Comparison of ENCODE assay signal across 16 cellular contexts in the genomic region with DNA sequence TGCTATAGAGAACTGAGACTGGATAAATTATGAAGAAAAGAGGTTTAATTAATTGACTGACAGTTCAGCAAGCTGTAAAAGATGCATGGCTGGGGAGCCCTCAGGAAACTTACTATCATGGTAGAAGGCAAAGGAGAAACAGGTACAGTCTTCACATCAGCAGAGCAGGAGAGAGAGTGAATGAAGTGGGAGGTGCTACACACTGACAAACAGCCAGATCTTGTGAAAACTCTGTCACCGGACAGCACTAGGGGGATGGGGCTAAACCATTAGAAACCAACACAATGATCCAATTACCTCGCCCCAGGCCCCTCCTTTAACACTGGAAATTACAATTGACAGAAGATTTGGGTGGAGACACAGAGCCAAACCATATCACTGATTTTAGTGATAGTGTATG.
DNase-seq lines count a peak whose midpoint lies in the region; ATAC-seq, FAIRE-seq and TF ChIP-seq lines count a peak whose summit lies in the region.
"Had no signal": no experiment of that assay in that cellular context is flagged by ENCODE, and none has a peak within 500 bp of the region (broad histone marks: within the 10 kb centered on the region; RNA-seq: fewer than 3 reads in every experiment).

No MANE protein-coding gene starts in this region.

- no peak overlapping the region for H3K27ac Mint-ChIP-seq in WTC11
- H3K27ac Mint-ChIP-seq: CD4-positive, alpha-beta memory T cell had no signal

- peak; percentile 13 for DNase-seq in M059J (ENCODE audit: low read depth)
- DNase-seq in WTC11 (ENCODE audit: low spot score): no peak
- DNase-seq in keratinocyte (ENCODE audit: low read depth, low spot score): no peak
- no peak for DNase-seq in SKM-1 treated with dmso at 0.1 percent for 144 hours (lab: John Stamatoyannopoulos, UW; ENCODE audit: unreplicated experiment)
- no peak for DNase-seq in posterior vena cava (ENCODE audit: low spot score)
- DNase-seq: BE2C; CD4-positive, alpha-beta memory T cell; DMS79 had no signal

- H3K36me3 Mint-ChIP-seq in WTC11: no peaks in the 10 kb centered on the region
- H3K36me3 Mint-ChIP-seq: CD4-positive, alpha-beta memory T cell had no signal

- no peaks in the 10 kb centered on the region for H3K27me3 ChIP-seq in keratinocyte (ENCODE audit: control insufficient read depth, extremely low read depth, insufficient read depth, low read length)
- H3K27me3 ChIP-seq: BE2C had no signal

- no peak overlapping the region for H3K27ac ChIP-seq in keratinocyte (ENCODE audit: control insufficient read depth, insufficient read depth, low read length)
- H3K27ac ChIP-seq: A549, C4-2B had no signal

- CTCF ChIA-PET in WTC11 (lab: Charles Lee): no interaction called here

- H3K27me3 Mint-ChIP-seq in WTC11 (ENCODE audit: low read depth): no peaks in the 10 kb centered on the region
- H3K27me3 Mint-ChIP-seq: CD4-positive, alpha-beta memory T cell had no signal

- H3K4me3 Mint-ChIP-seq in WTC11: no peak overlapping the region
- H3K4me3 Mint-ChIP-seq: CD4-positive, alpha-beta memory T cell had no signal

- no peaks in the 10 kb centered on the region for H3K4me1 Mint-ChIP-seq in WTC11
- H3K4me1 Mint-ChIP-seq: CD4-positive, alpha-beta memory T cell had no signal

- H4K20me1 ChIP-seq in keratinocyte (ENCODE audit: control insufficient read depth, extremely low read depth, insufficient read depth, low read length): no peaks in the 10 kb centered on the region

- peaks cover 2% of the 10 kb centered on the region for H3K4me1 ChIP-seq in keratinocyte (ENCODE audit: control insufficient read depth, extremely low read depth, insufficient read depth, low read length)
- H3K4me1 ChIP-seq: BE2C had no signal

- peak; percentile 57 for ATAC-seq in WTC11
- ATAC-seq in HG03280 (IDR thresholded peaks at IDR 0.05; ENCODE audit: unreplicated experiment): no peak
- ATAC-seq: A549, GM12878, HCT116, HepG2 had no signal

- no peak for FAIRE-seq in keratinocyte (lab: Jason Lieb, UNC)
- FAIRE-seq: A549, GM12878, GM18507, HepG2, HTR-8/SVneo had no signal

- no peak for TF ChIP-seq CTCF in WTC11 (IDR thresholded peaks at IDR 0.05)
- TF ChIP-seq CTCF in keratinocyte (optimal IDR thresholded peaks at IDR 0.05 in 1 of 3, IDR thresholded peaks at IDR 0.05 in 1 of 3, conservative IDR thresholded peaks at IDR 0.05 in 1 of 3; ENCODE audit: extremely low read depth in 1 of 3, insufficient read depth in 2 of 3, low read length in 3 of 3): no peak

- intact Hi-C loops in posterior vena cava (cut with DNase I): no loop called here

- peaks cover 3% of the 10 kb centered on the region; the same call in 1 of the 2 replicates for H3K9me3 Mint-ChIP-seq in WTC11

- no peaks in the 10 kb centered on the region for H3K36me3 ChIP-seq in keratinocyte (ENCODE audit: control insufficient read depth in 2 of 2, extremely low read depth in 1 of 2, insufficient read depth in 2 of 2, low read length in 2 of 2)
- H3K36me3 ChIP-seq: BE2C had no signal

- POLR2A ChIA-PET in WTC11 (lab: Charles Lee): no interaction called here

- H3K9me1 ChIP-seq in keratinocyte (ENCODE audit: control insufficient read depth, extremely low read depth, insufficient read depth, low read length): no peaks in the 10 kb centered on the region

- H3K9ac ChIP-seq in keratinocyte (ENCODE audit: control insufficient read depth, extremely low read depth, insufficient read depth, low read length): no peak overlapping the region

- H3K4me3 ChIP-seq in keratinocyte (ENCODE audit: control insufficient read depth in 2 of 3, extremely low read depth in 1 of 3, insufficient read depth in 2 of 3, low read depth in 1 of 3, low read length in 3 of 3): no peak overlapping the region
- H3K4me3 ChIP-seq: A549, GM12878 had no signal

- H3K4me2 ChIP-seq in keratinocyte (ENCODE audit: control insufficient read depth, extremely low read depth, insufficient read depth, low read depth, low read length): no peak overlapping the region
- H3K4me2 ChIP-seq: A549 had no signal

- H3K79me2 ChIP-seq in keratinocyte (ENCODE audit: control insufficient read depth, insufficient read depth, low read length): no peaks in the 10 kb centered on the region

- no peaks in the 10 kb centered on the region for H3K9me3 ChIP-seq in keratinocyte (ENCODE audit: control insufficient read depth, low read depth, low read length)
- H3K9me3 ChIP-seq: A549, BE2C had no signal

- dilution Hi-C loops in keratinocyte (cut with MboI; ENCODE audit: extremely low pct_ligation_motif_present, low sequenced_read_pairs): no loop called here

- peak overlapping the region; percentile 23 for H2AFZ ChIP-seq in keratinocyte (ENCODE audit: control insufficient read depth, low read length)

TF ChIP-seq in WTC11, 78 proteins besides CTCF, POLR2A, EP300 and RAD21:
- no peak for TF ChIP-seq ZNF532 (CRISPR knock-in tag; IDR thresholded peaks at IDR 0.05; ENCODE audit: borderline replicate concordance)
- TF ChIP-seq AFF4 (CRISPR knock-in tag; IDR thresholded peaks at IDR 0.05; ENCODE audit: borderline replicate concordance): no peak
- no peak for TF ChIP-seq SOX15 (CRISPR knock-in tag; IDR thresholded peaks at IDR 0.05)
- TF ChIP-seq FOXP1 (CRISPR knock-in tag; IDR thresholded peaks at IDR 0.05; ENCODE audit: borderline replicate concordance): no peak
- TF ChIP-seq JAZF1 (CRISPR knock-in tag; IDR thresholded peaks at IDR 0.05): no peak
